ENCODE assay signal across 1 cellular context in genomic region chr5:66198837-66199236, GRCh38.
TF ChIP-seq lines count a peak whose summit lies in the region.

No MANE protein-coding gene starts in this region.

TF ChIP-seq in K562, 482 proteins besides CTCF, POLR2A, EP300 and RAD21:
- TF ChIP-seq, protein P1, sequence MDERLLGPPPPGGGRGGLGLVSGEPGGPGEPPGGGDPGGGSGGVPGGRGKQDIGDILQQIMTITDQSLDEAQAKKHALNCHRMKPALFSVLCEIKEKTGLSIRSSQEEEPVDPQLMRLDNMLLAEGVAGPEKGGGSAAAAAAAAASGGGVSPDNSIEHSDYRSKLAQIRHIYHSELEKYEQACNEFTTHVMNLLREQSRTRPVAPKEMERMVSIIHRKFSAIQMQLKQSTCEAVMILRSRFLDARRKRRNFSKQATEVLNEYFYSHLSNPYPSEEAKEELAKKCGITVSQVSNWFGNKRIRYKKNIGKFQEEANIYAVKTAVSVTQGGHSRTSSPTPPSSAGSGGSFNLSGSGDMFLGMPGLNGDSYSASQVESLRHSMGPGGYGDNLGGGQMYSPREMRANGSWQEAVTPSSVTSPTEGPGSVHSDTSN (CRISPR knock-in tag; IDR thresholded peaks at IDR 0.05; ENCODE audit: low read depth), result no peak
- TF ChIP-seq, protein P1 (tag; conservative IDR thresholded peaks at IDR 0.05; ENCODE audit: low read depth), result no peak
- no peak for TF ChIP-seq DACH1 (IDR thresholded peaks at IDR 0.05; ENCODE audit: partially characterized antibody)
- TF ChIP-seq KDM5B (IDR thresholded peaks at IDR 0.05; ENCODE audit: insufficient replicate concordance, low read depth, low read length), result no peak
- TF ChIP-seq ADNP (tag; IDR thresholded peaks at IDR 0.05), result no peak
- TF ChIP-seq TEAD4 (IDR thresholded peaks at IDR 0.05; ENCODE audit: low read length), result no peak
- TF ChIP-seq TEAD4 (CRISPR knock-in tag; IDR thresholded peaks at IDR 0.05; ENCODE audit: borderline replicate concordance), result no peak
- TF ChIP-seq GTF2B (IDR thresholded peaks at IDR 0.05; ENCODE audit: extremely low read depth, insufficient read length), result no peak
- TF ChIP-seq, protein P2, sequence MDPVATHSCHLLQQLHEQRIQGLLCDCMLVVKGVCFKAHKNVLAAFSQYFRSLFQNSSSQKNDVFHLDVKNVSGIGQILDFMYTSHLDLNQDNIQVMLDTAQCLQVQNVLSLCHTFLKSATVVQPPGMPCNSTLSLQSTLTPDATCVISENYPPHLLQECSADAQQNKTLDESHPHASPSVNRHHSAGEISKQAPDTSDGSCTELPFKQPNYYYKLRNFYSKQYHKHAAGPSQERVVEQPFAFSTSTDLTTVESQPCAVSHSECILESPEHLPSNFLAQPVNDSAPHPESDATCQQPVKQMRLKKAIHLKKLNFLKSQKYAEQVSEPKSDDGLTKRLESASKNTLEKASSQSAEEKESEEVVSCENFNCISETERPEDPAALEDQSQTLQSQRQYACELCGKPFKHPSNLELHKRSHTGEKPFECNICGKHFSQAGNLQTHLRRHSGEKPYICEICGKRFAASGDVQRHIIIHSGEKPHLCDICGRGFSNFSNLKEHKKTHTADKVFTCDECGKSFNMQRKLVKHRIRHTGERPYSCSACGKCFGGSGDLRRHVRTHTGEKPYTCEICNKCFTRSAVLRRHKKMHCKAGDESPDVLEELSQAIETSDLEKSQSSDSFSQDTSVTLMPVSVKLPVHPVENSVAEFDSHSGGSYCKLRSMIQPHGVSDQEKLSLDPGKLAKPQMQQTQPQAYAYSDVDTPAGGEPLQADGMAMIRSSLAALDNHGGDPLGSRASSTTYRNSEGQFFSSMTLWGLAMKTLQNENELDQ (CRISPR knock-in tag; IDR thresholded peaks at IDR 0.05; ENCODE audit: borderline replicate concordance), result no peak
- TF ChIP-seq RBM17 (IDR thresholded peaks at IDR 0.05; ENCODE audit: borderline replicate concordance, low read depth, low read length), result no peak
- TF ChIP-seq, protein P3, sequence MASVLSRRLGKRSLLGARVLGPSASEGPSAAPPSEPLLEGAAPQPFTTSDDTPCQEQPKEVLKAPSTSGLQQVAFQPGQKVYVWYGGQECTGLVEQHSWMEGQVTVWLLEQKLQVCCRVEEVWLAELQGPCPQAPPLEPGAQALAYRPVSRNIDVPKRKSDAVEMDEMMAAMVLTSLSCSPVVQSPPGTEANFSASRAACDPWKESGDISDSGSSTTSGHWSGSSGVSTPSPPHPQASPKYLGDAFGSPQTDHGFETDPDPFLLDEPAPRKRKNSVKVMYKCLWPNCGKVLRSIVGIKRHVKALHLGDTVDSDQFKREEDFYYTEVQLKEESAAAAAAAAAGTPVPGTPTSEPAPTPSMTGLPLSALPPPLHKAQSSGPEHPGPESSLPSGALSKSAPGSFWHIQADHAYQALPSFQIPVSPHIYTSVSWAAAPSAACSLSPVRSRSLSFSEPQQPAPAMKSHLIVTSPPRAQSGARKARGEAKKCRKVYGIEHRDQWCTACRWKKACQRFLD (CRISPR knock-in tag; IDR thresholded peaks at IDR 0.05), result no peak
- TF ChIP-seq AFF1 (IDR thresholded peaks at IDR 0.05; ENCODE audit: low read depth in 1 of 2, partially characterized antibody in 2 of 2), result no peak
- TF ChIP-seq CREM (IDR thresholded peaks at IDR 0.05; ENCODE audit: low read depth), result no peak
- no peak for TF ChIP-seq RFX1 (IDR thresholded peaks at IDR 0.05)
- TF ChIP-seq SIN3A (IDR thresholded peaks at IDR 0.05; ENCODE audit: borderline replicate concordance in 2 of 2, control insufficient read depth in 1 of 2, low read depth in 2 of 2, low read length in 2 of 2), result no peak
- TF ChIP-seq FOXJ3 (CRISPR knock-in tag; IDR thresholded peaks at IDR 0.05), result no peak
